19 cellular contexts compared by ENCODE assay signal in genomic region chr13:80360298-80360827, GRCh38. TPM values are rescaled to one million over a fixed set of nuclear protein-coding genes. Genes with fewer than 3 reads are reported as not detected.
DNase-seq lines count a peak whose midpoint lies in the region; ATAC-seq and TF ChIP-seq lines count a peak whose summit lies in the region.
"Had no signal": no experiment of that assay in that cellular context is flagged by ENCODE, and none has a peak within 500 bp of the region (broad histone marks: within the 10 kb centered on the region; RNA-seq: fewer than 3 reads in every experiment).

No MANE protein-coding gene starts in this region.

- no peaks in the 10 kb centered on the region for H3K36me3 Mint-ChIP-seq in osteocyte (ENCODE audit: unreplicated experiment)
- H3K36me3 Mint-ChIP-seq: CD4-positive, CD25-positive, alpha-beta regulatory T cell had no signal

- in situ Hi-C loops in Panc1 (cut with HindIII; ENCODE audit: low pct_unique_long_range_greater_than_20kb, low sequenced_read_pairs) = no loop called here

- peaks cover 39% of the 10 kb centered on the region for H3K4me1 Mint-ChIP-seq in osteocyte (ENCODE audit: unreplicated experiment)
- H3K4me1 Mint-ChIP-seq: CD4-positive, CD25-positive, alpha-beta regulatory T cell had no signal

- intact Hi-C loops in Panc1 (cut with micrococcal nuclease; ENCODE audit: unreplicated experiment) = no loop called here
- intact Hi-C loops in lower lobe of right lung (cut with DNase I) = no loop called here
- intact Hi-C loops in sigmoid colon (cut with DNase I) = loop anchor here (10.0 kb wide), 1 partner anchor 664 kb away; no protein-coding TSS in a partner anchor

- no peak for ATAC-seq in Panc1
- no peak for ATAC-seq in lower lobe of right lung
- ATAC-seq: left colon, PC-3 had no signal

- no peak overlapping the region for H3K4me3 Mint-ChIP-seq in osteocyte (ENCODE audit: unreplicated experiment)
- H3K4me3 Mint-ChIP-seq: CD4-positive, CD25-positive, alpha-beta regulatory T cell had no signal

- DNase-seq in NOMO-1 treated with dmso at 0.1 percent for 144 hours (lab: John Stamatoyannopoulos, UW; ENCODE audit: unreplicated experiment) (peak; percentile 39), NOMO-1 treated with DMSO at 0.1 percent for 48 hours (lab: John Stamatoyannopoulos, UW; ENCODE audit: unreplicated experiment) (no peak), Panc1 (ENCODE audit: low read depth, low spot score) (no peak), fibroblast of villous mesenchyme (ENCODE audit: low read depth) (peak; percentile 6), osteocyte (ENCODE audit: extremely low spot score, unreplicated experiment) (no peak), lower lobe of right lung (no peak), NK-92 (lab: John Stamatoyannopoulos, UW; ENCODE audit: unreplicated experiment) (no peak), sigmoid colon (no peak)
- DNase-seq: 8988T; activated CD4-positive, alpha-beta T cell treated with anti-CD3 and anti-CD28 coated beads for 48 hours; activated CD8-positive, alpha-beta memory T cell treated with anti-CD3 and anti-CD28 coated beads, Interleukin-2, amount 50 U/mL, for 4 hours; activated gamma-delta T cell; amniotic stem cell; CD4-positive, CD25-positive, alpha-beta regulatory T cell; effector memory CD4-positive, alpha-beta T cell; left colon; NCI-H2029 treated with DMSO at 0.1 percent for 48 hours; PC-3; stomach had no signal

- no peaks in the 10 kb centered on the region for H3K9me3 Mint-ChIP-seq in osteocyte (ENCODE audit: unreplicated experiment)

- CTCF ChIA-PET in Panc1 (lab: Charles Lee) = interaction anchor here (0.6 to 0.7 kb wide), 3 partner anchors 18 to 804 kb away, joined by 3 to 7 read pairs (median 3); no protein-coding TSS in a partner anchor

- POLR2A ChIA-PET in Panc1 (lab: Charles Lee) = no interaction called here

- TF ChIP-seq POLR2A in sigmoid colon (IDR thresholded peaks at IDR 0.05) = no peak

- H3K4me1 ChIP-seq in Panc1 (ENCODE audit: control insufficient read depth, insufficient read depth, low read length) (peaks cover 24% of the 10 kb centered on the region), lower lobe of right lung (peaks cover 10% of the 10 kb centered on the region), sigmoid colon (peaks cover 0 to 4% (median 0%) of the 10 kb centered on the region in 4 donors)

- no peak for TF ChIP-seq EP300 in sigmoid colon (IDR thresholded peaks at IDR 0.05)

- peak overlapping the region; percentile 72 for H3K27ac Mint-ChIP-seq in osteocyte (ENCODE audit: unreplicated experiment)
- H3K27ac Mint-ChIP-seq: CD4-positive, CD25-positive, alpha-beta regulatory T cell had no signal

- H3K36me3 ChIP-seq in Panc1 (ENCODE audit: control insufficient read depth, insufficient read depth, low read length) (no peaks in the 10 kb centered on the region), lower lobe of right lung (no peaks in the 10 kb centered on the region), sigmoid colon (no peaks in the 10 kb centered on the region)
- H3K36me3 ChIP-seq: stomach had no signal

- no TSS peak for BruUV-seq in Panc1 (replicated peaks; lab: Mats Ljungman, UMichigan)

- H3K27ac ChIP-seq in Panc1 (ENCODE audit: low read length) = peak overlapping the region; percentile 69
- H3K27ac ChIP-seq in lower lobe of right lung = no peak overlapping the region
- H3K27ac ChIP-seq in sigmoid colon = peak overlapping the region in 2 of 4 donors; percentile 15 to 41
- H3K27ac ChIP-seq: stomach had no signal

- no peaks in the 10 kb centered on the region for H3K27me3 Mint-ChIP-seq in osteocyte (ENCODE audit: unreplicated experiment)
- H3K27me3 Mint-ChIP-seq: CD4-positive, CD25-positive, alpha-beta regulatory T cell had no signal

- H3K4me3 ChIP-seq in Panc1 (ENCODE audit: low read depth in 2 of 2, low read length in 2 of 2) (no peak overlapping the region), fibroblast of villous mesenchyme (ENCODE audit: low read depth, low read length) (no peak overlapping the region), lower lobe of right lung (no peak overlapping the region), sigmoid colon (no peak overlapping the region)
- H3K4me3 ChIP-seq: stomach had no signal

- H3K27me3 ChIP-seq in Panc1 (ENCODE audit: control insufficient read depth, insufficient read depth, low read length) (no peaks in the 10 kb centered on the region), lower lobe of right lung (ENCODE audit: low read depth) (no peaks in the 10 kb centered on the region), sigmoid colon (no peaks in the 10 kb centered on the region)
- H3K27me3 ChIP-seq: stomach had no signal

- H3K9me3 ChIP-seq in Panc1 (ENCODE audit: control insufficient read depth, insufficient read depth, low read depth, low read length) (no peaks in the 10 kb centered on the region), lower lobe of right lung (no peaks in the 10 kb centered on the region), sigmoid colon (no peaks in the 10 kb centered on the region)
- H3K9me3 ChIP-seq: stomach had no signal

- TF ChIP-seq CTCF in Panc1 (IDR thresholded peaks at IDR 0.05) (no peak), fibroblast of villous mesenchyme (IDR thresholded peaks at IDR 0.05; ENCODE audit: insufficient read depth, low read depth, low read length) (no peak), osteocyte (IDR thresholded peaks at IDR 0.05) (no peak), lower lobe of right lung (IDR thresholded peaks at IDR 0.05) (no peak), sigmoid colon (IDR thresholded peaks at IDR 0.05) (no peak)

RNA-seq across cellular contexts. Expression of gene SPRY2, which starts 19.4 kb away (rescaled TPM):
- total RNA-seq in Panc1 (2021; ENCODE audit: unreplicated experiment) = 18.2 TPM
- polyA plus RNA-seq in Panc1 (2012; ENCODE audit: insufficient read length) = 18.8 TPM
- 15.8 and 16.0 TPM in 2 replicates for total RNA-seq in fibroblast of villous mesenchyme
- 46.1 and 52.0 TPM in 2 replicates for total RNA-seq in osteocyte
- 44.6 TPM for total RNA-seq in lower lobe of right lung
- total RNA-seq in sigmoid colon = 10 to 100 TPM; 32.3 to 74.2 (median 47.6) TPM
- polyA plus RNA-seq in sigmoid colon = 10 to 100 TPM; 27.7 to 48.0 (median 33.1) TPM
- polyA plus RNA-seq: CD4-positive, CD25-positive, alpha-beta regulatory T cell had no signal

Comparison
In these comparisons a context has a peak if more than half of its experiments do, and no peak if none do; other contexts are left out.
1. DNase-seq: peak in NOMO-1 treated with dmso at 0.1 percent for 144 hours (single experiment) and fibroblast of villous mesenchyme (single experiment); none in NOMO-1 treated with DMSO at 0.1 percent for 48 hours (single experiment), Panc1 (single experiment), osteocyte (single experiment), lower lobe of right lung (single experiment), NK-92 (single experiment) and sigmoid colon (single experiment).